Comparison of ENCODE assay signal across 15 cellular contexts in genomic region chr7:2412587-2413201, GRCh38. TPM values are rescaled to one million over a fixed set of nuclear protein-coding genes. Genes with fewer than 3 reads are reported as not detected.
DNase-seq lines count a peak whose midpoint lies in the region; ATAC-seq and TF ChIP-seq lines count a peak whose summit lies in the region.
"Had no signal": no experiment of that assay in that cellular context is flagged by ENCODE, and none has a peak within 500 bp of the region (broad histone marks: within the 10 kb centered on the region; RNA-seq: fewer than 3 reads in every experiment).

No MANE protein-coding gene starts in this region.

- peaks cover 63% of the 10 kb centered on the region for H3K4me1 Mint-ChIP-seq in dendritic cell treated with granulocyte-macrophage colony-stimulating factor and Interleukin-4, amounts not matched to agents 40 ng/mL and 50 ng/mL, for 4 days (ENCODE audit: low read depth)
- peaks cover 24% of the 10 kb centered on the region for H3K4me1 Mint-ChIP-seq in neural progenitor cell

- H3K4me2 ChIP-seq in Loucy (ENCODE audit: low read depth, low read length, poor library complexity, severe bottlenecking): peak overlapping the region; percentile 90
- no peak overlapping the region for H3K4me2 ChIP-seq in neural progenitor cell
- H3K4me2 ChIP-seq in mesendoderm (ENCODE audit: low read length): no peak overlapping the region

- intact Hi-C loops in dendritic cell treated with granulocyte-macrophage colony-stimulating factor and Interleukin-4, amounts not matched to agents 40 ng/mL and 50 ng/mL, for 4 days (cut with micrococcal nuclease): no loop called here

- H4K5ac ChIP-seq in mesendoderm (ENCODE audit: low read length): no peak overlapping the region

- no CpG with 5 or more reads among the region's 3 CpGs for WGBS in mesendoderm (ENCODE audit: extremely low coverage, insufficient coverage, low lambda C conversion rate)

- no peak overlapping the region for H2BK5ac ChIP-seq in mesendoderm (ENCODE audit: low read length)

- ATAC-seq in HG02885 (IDR thresholded peaks at IDR 0.05; ENCODE audit: poor library complexity, unreplicated experiment) (no peak), foreskin keratinocyte (no peak), HG02763 (IDR thresholded peaks at IDR 0.05; ENCODE audit: unreplicated experiment) (no peak)

- H3K9me3 ChIP-seq in Loucy (ENCODE audit: insufficient read depth, low read depth, low read length): no peaks in the 10 kb centered on the region
- no peaks in the 10 kb centered on the region for H3K9me3 ChIP-seq in neural progenitor cell (ENCODE audit: low read depth)

- H3K27ac Mint-ChIP-seq in dendritic cell treated with granulocyte-macrophage colony-stimulating factor and Interleukin-4, amounts not matched to agents 40 ng/mL and 50 ng/mL, for 4 days: peak overlapping the region; percentile 68
- H3K27ac Mint-ChIP-seq in neural progenitor cell: peak overlapping the region; percentile 43

- no peaks in the 10 kb centered on the region for H3K27me3 ChIP-seq in ACC112 (ENCODE audit: insufficient read depth, low read length)
- H3K27me3 ChIP-seq in Loucy (ENCODE audit: insufficient read depth, low read length, poor library complexity, severe bottlenecking): no peaks in the 10 kb centered on the region
- H3K27me3 ChIP-seq in neural progenitor cell: no peaks in the 10 kb centered on the region
- no peaks in the 10 kb centered on the region for H3K27me3 ChIP-seq in foreskin keratinocyte
- no peaks in the 10 kb centered on the region for H3K27me3 ChIP-seq in mesendoderm (ENCODE audit: insufficient read depth, low read length, poor library complexity)

- no peak overlapping the region for H3K4me3 Mint-ChIP-seq in dendritic cell treated with granulocyte-macrophage colony-stimulating factor and Interleukin-4, amounts not matched to agents 40 ng/mL and 50 ng/mL, for 4 days
- H3K4me3 Mint-ChIP-seq in neural progenitor cell: no peak overlapping the region
- H3K4me3 Mint-ChIP-seq: activated naive CD4-positive, alpha-beta T cell treated with anti-CD3 and anti-CD28 coated beads, Interleukin-2, amount 50 U/mL, for 24 hours had no signal

- H2AK5ac ChIP-seq in mesendoderm (ENCODE audit: low read length): no peak overlapping the region

- peaks cover 3% of the 10 kb centered on the region for H3K79me2 ChIP-seq in ACC112 (ENCODE audit: control insufficient read depth, insufficient read depth, low read length, unreplicated experiment)
- H3K79me2 ChIP-seq in Loucy (ENCODE audit: insufficient read depth, low read length): peaks cover 94% of the 10 kb centered on the region
- peaks cover 26% of the 10 kb centered on the region for H3K79me2 ChIP-seq in neural progenitor cell (ENCODE audit: low read depth)
- no peaks in the 10 kb centered on the region for H3K79me2 ChIP-seq in mesendoderm (ENCODE audit: control insufficient read depth, insufficient read depth, low read length)

- H3K27ac ChIP-seq in ACC112 (ENCODE audit: low read depth, low read length): 0 out of 2 replicates have a peak overlapping the region, but pooled peaks have one; percentile 2
- no peak overlapping the region for H3K27ac ChIP-seq in neural progenitor cell
- H3K27ac ChIP-seq in foreskin keratinocyte: no peak overlapping the region
- no peak overlapping the region for H3K27ac ChIP-seq in mesendoderm (ENCODE audit: low read depth, low read length)

- peaks cover 2% of the 10 kb centered on the region for H3K79me1 ChIP-seq in mesendoderm (ENCODE audit: low read length)

- H3K4me1 ChIP-seq in ACC112 (ENCODE audit: control insufficient read depth, insufficient read depth, low read length, unreplicated experiment): peaks cover 25% of the 10 kb centered on the region
- peaks cover 81% of the 10 kb centered on the region for H3K4me1 ChIP-seq in Loucy (ENCODE audit: insufficient read depth, low read length, poor library complexity, severe bottlenecking)
- peaks cover 15% of the 10 kb centered on the region for H3K4me1 ChIP-seq in neural progenitor cell
- no peaks in the 10 kb centered on the region for H3K4me1 ChIP-seq in foreskin keratinocyte
- no peaks in the 10 kb centered on the region for H3K4me1 ChIP-seq in mesendoderm (ENCODE audit: control insufficient read depth, low read depth, low read length)

- H2BK120ac ChIP-seq in mesendoderm (ENCODE audit: low read depth, low read length): no peak overlapping the region

- H3K27me3 Mint-ChIP-seq in dendritic cell treated with granulocyte-macrophage colony-stimulating factor and Interleukin-4, amounts not matched to agents 40 ng/mL and 50 ng/mL, for 4 days: no peaks in the 10 kb centered on the region
- peaks cover 5% of the 10 kb centered on the region for H3K27me3 Mint-ChIP-seq in neural progenitor cell (ENCODE audit: insufficient read depth, low read depth)
- H3K27me3 Mint-ChIP-seq: activated naive CD4-positive, alpha-beta T cell treated with anti-CD3 and anti-CD28 coated beads, Interleukin-2, amount 50 U/mL, for 24 hours had no signal

- H4K20me1 ChIP-seq in Loucy (ENCODE audit: insufficient read depth, low read length, poor library complexity, severe bottlenecking): peaks cover 80% of the 10 kb centered on the region
- H4K20me1 ChIP-seq in neural progenitor cell (ENCODE audit: low read depth): peaks cover 11% of the 10 kb centered on the region

- no peak overlapping the region for H2BK15ac ChIP-seq in mesendoderm (replicated peaks; ENCODE audit: low read depth)

- no peaks in the 10 kb centered on the region for H3K36me3 Mint-ChIP-seq in dendritic cell treated with granulocyte-macrophage colony-stimulating factor and Interleukin-4, amounts not matched to agents 40 ng/mL and 50 ng/mL, for 4 days (ENCODE audit: low read depth)
- peaks cover 8% of the 10 kb centered on the region for H3K36me3 Mint-ChIP-seq in neural progenitor cell

- no peak overlapping the region for H3K23ac ChIP-seq in mesendoderm (ENCODE audit: low read length)

- no peak for TF ChIP-seq CTCF in Loucy (conservative IDR thresholded peaks at IDR 0.05; ENCODE audit: low read length)
- no peak for TF ChIP-seq CTCF in neural progenitor cell (IDR thresholded peaks at IDR 0.05)
- no peak for TF ChIP-seq CTCF in foreskin keratinocyte (conservative IDR thresholded peaks at IDR 0.05)

- H3K56ac ChIP-seq in mesendoderm (ENCODE audit: low read length): no peak overlapping the region

- H3K36me3 ChIP-seq in ACC112 (ENCODE audit: insufficient read depth, low read length) (no peaks in the 10 kb centered on the region), Loucy (ENCODE audit: insufficient read depth, low read length) (peaks cover 19% of the 10 kb centered on the region; the same call in 1 of the 2 replicates), neural progenitor cell (no peaks in the 10 kb centered on the region), mesendoderm (ENCODE audit: control insufficient read depth, insufficient read depth, low read length) (no peaks in the 10 kb centered on the region)

- no peak overlapping the region for H3K4ac ChIP-seq in mesendoderm (ENCODE audit: low read depth, low read length)

- no peak overlapping the region for H4K8ac ChIP-seq in mesendoderm (ENCODE audit: low read depth, low read length)

- no peak overlapping the region for H3K18ac ChIP-seq in mesendoderm (ENCODE audit: low read length)

- no peaks in the 10 kb centered on the region for H3K9me3 Mint-ChIP-seq in dendritic cell treated with granulocyte-macrophage colony-stimulating factor and Interleukin-4, amounts not matched to agents 40 ng/mL and 50 ng/mL, for 4 days
- no peaks in the 10 kb centered on the region for H3K9me3 Mint-ChIP-seq in neural progenitor cell
- H3K9me3 Mint-ChIP-seq: activated naive CD4-positive, alpha-beta T cell treated with anti-CD3 and anti-CD28 coated beads, Interleukin-2, amount 50 U/mL, for 24 hours had no signal

- H3F3A ChIP-seq in Loucy (ENCODE audit: low read depth) (peaks cover 17% of the 10 kb centered on the region), neural progenitor cell (ENCODE audit: low read depth) (peaks cover 6% of the 10 kb centered on the region)

- H3K4me3 ChIP-seq in ACC112 (ENCODE audit: low read depth, low read length) (peak overlapping the region; percentile 11; the same call in 1 of the 2 replicates), Loucy (ENCODE audit: low read length, poor library complexity, severe bottlenecking) (peak overlapping the region; percentile 41), neural progenitor cell (no peak overlapping the region), mesendoderm (ENCODE audit: low read length) (no peak overlapping the region)

- no peak for DNase-seq in neural progenitor cell (ENCODE audit: low spot score)
- no peak for DNase-seq in foreskin keratinocyte
- DNase-seq in mesendoderm: no peak
- DNase-seq: activated CD8-positive, alpha-beta memory T cell treated with anti-CD3 and anti-CD28 coated beads for 24 hours; foreskin melanocyte; NCI-H1092; RPMI8226; stimulated activated CD4-positive, alpha-beta T cell treated with anti-CD3 and anti-CD28 coated beads, Interleukin-12 subunit alpha, Interleukin-12 subunit beta, amount 100 ng/mL, for 4 hours; T-helper 9 cell had no signal

- H3K9me2 ChIP-seq in Loucy (replicated peaks; ENCODE audit: low read depth, low read length): no peaks in the 10 kb centered on the region

- H3K9ac ChIP-seq in Loucy (ENCODE audit: low read depth, low read length, poor library complexity, severe bottlenecking): peak overlapping the region; percentile 47
- no peak overlapping the region for H3K9ac ChIP-seq in neural progenitor cell
- no peak overlapping the region for H3K9ac ChIP-seq in mesendoderm (ENCODE audit: low read length)

- H2AFZ ChIP-seq in ACC112 (ENCODE audit: low read length, unreplicated experiment) (no peak overlapping the region), Loucy (ENCODE audit: low read length) (no peak overlapping the region), neural progenitor cell (replicated peaks) (no peak overlapping the region)

RNA-seq across cellular contexts. Expression of gene CHST12, which starts 9.3 kb away (rescaled TPM):
- total RNA-seq in neural progenitor cell (ENCODE audit: low replicate concordance) (0.43 and 7.2 TPM in 2 replicates), foreskin keratinocyte (6.1 and 7.5 TPM in 2 replicates)
- 10.2 and 10.7 TPM in 2 replicates for polyA plus RNA-seq in foreskin keratinocyte
- 8.7 TPM for polyA plus RNA-seq in mesendoderm (2013, experiment 1 of 2)
- 8.9 TPM for polyA plus RNA-seq in mesendoderm (2013, experiment 2 of 2)

RNA-seq across cellular contexts. Expression of gene EIF3B, which starts 58.1 kb away (rescaled TPM):
- 146 and 167 TPM in 2 replicates for total RNA-seq in neural progenitor cell (ENCODE audit: low replicate concordance)
- 215 and 219 TPM in 2 replicates for total RNA-seq in foreskin keratinocyte
- polyA plus RNA-seq in foreskin keratinocyte: 151 and 158 TPM in 2 replicates
- 199 TPM for polyA plus RNA-seq in mesendoderm (2013, experiment 1 of 2)
- polyA plus RNA-seq in mesendoderm (2013, experiment 2 of 2): 193 TPM

Comparison
In these comparisons a context has a peak if more than half of its experiments do, and no peak if none do; other contexts are left out.
1. H3K4me3 ChIP-seq: peak in ACC112 (single experiment) and Loucy (single experiment); none in neural progenitor cell (single experiment) and mesendoderm (single experiment).